ENCODE assay signal across 24 cellular contexts in the genomic region with DNA sequence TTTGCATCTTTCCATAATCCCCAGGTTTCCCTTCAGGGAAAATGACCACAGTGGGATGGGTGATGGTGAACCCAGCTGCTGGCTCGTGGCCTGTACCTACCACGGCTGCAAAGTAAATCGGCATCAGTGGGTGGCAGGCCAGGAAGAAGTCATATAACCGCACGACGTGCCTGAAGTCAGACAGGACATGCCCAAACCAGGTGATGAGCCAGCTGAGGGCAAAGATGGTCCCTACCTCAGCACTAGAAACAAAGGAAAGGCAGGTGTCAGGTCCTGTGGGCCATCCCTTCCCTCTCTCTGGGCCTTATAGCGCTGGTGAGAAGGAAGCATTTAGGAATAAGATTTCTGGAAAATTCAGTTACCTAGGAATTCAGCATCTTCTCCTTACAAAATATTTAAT. TPM values are rescaled to one million over a fixed set of nuclear protein-coding genes. Genes with fewer than 3 reads are reported as not detected.
DNase-seq lines count a peak whose midpoint lies in the region; ATAC-seq lines count a peak whose summit lies in the region.
"Had no signal": no experiment of that assay in that cellular context is flagged by ENCODE, and none has a peak within 500 bp of the region (broad histone marks: within the 10 kb centered on the region; RNA-seq: fewer than 3 reads in every experiment).

No MANE protein-coding gene starts in this region.

- H3K27me3 Mint-ChIP-seq in activated T-cell treated with anti-CD3 and anti-CD28 coated beads, Interleukin-2, amount 50 U/mL, for 4 hours (ENCODE audit: low read depth): no peaks in the 10 kb centered on the region
- no peaks in the 10 kb centered on the region for H3K27me3 Mint-ChIP-seq in T-helper 17 cell
- no peaks in the 10 kb centered on the region for H3K27me3 Mint-ChIP-seq in natural killer cell treated with Interleukin-12 subunit alpha and Interleukin-12 subunit beta and Interleukin-15 and Interleukin-18, amount 100 ng/mL, for 72 hours

- peak overlapping the region in 2 of 11 experiments; percentile 26 to 82; a peak in 3 of 22 replicates for H3K9ac ChIP-seq in BLaER1 treated with 17β-estradiol and CSF1 and Interleukin-3, amounts not matched to agents 10 nM and 100 nM

- H3K27ac ChIP-seq in BLaER1 treated with 17β-estradiol and CSF1 and Interleukin-3, amounts not matched to agents 10 nM and 100 nM: peak overlapping the region in 6 of 11 experiments; percentile 82 to 90 (median 84); a peak in 9 of 22 replicates
- H3K27ac ChIP-seq: cardiac muscle cell, colonic mucosa, SK-N-MC had no signal

- H3K4me1 Mint-ChIP-seq in activated T-cell treated with anti-CD3 and anti-CD28 coated beads, Interleukin-2, amount 50 U/mL, for 4 hours (ENCODE audit: low read depth): peaks cover 46% of the 10 kb centered on the region
- H3K4me1 Mint-ChIP-seq in T-helper 17 cell: peaks cover 36% of the 10 kb centered on the region
- H3K4me1 Mint-ChIP-seq in natural killer cell treated with Interleukin-12 subunit alpha and Interleukin-12 subunit beta and Interleukin-15 and Interleukin-18, amount 100 ng/mL, for 72 hours (ENCODE audit: low read depth in 2 of 2): peaks cover 52 to 70% of the 10 kb centered on the region in 2 donors

- peaks cover 38 to 67% (median 57%) of the 10 kb centered on the region in 10 experiments for H3K4me1 ChIP-seq in BLaER1 treated with 17β-estradiol and CSF1 and Interleukin-3, amounts not matched to agents 10 nM and 100 nM
- H3K4me1 ChIP-seq: colonic mucosa had no signal

- no peak for ATAC-seq in activated T-cell treated with anti-CD3 and anti-CD28 coated beads, Interleukin-2, amount 50 U/mL, for 4 hours
- ATAC-seq in T-helper 17 cell (no peak), HG03097 (IDR thresholded peaks at IDR 0.05; ENCODE audit: low FRiP score, unreplicated experiment) (no peak)
- ATAC-seq in natural killer cell treated with Interleukin-12 subunit alpha and Interleukin-12 subunit beta and Interleukin-15 and Interleukin-18, amount 100 ng/mL, for 72 hours: no peak
- ATAC-seq: left cardiac atrium, PC-3 had no signal

- no peak for DNase-seq in activated T-cell treated with anti-CD3 and anti-CD28 coated beads, Interleukin-2, amount 50 U/mL, for 4 hours
- DNase-seq in activated T-cell treated with anti-CD3 and anti-CD28 coated beads for 4 hours (no peak), T-helper 17 cell (no peak), H7 (no peak)
- no peak for DNase-seq in natural killer cell treated with Interleukin-12 subunit alpha and Interleukin-12 subunit beta and Interleukin-15 and Interleukin-18, amount 100 ng/mL, for 72 hours (ENCODE audit: low spot score)
- DNase-seq: activated CD8-positive, alpha-beta memory T cell treated with anti-CD3 and anti-CD28 coated beads for 24 hours; colonic mucosa; effector CD4-positive, alpha-beta T cell; hippocampal formation; left cardiac atrium; NCI-H1417 treated with DMSO at 0.1 percent for 48 hours; NCI-H2029 treated with DMSO at 0.1 percent for 48 hours; NCI-H524 treated with DMSO at 0.1 percent for 48 hours; PC-3; stimulated activated CD4-positive, alpha-beta T cell treated with anti-CD3 and anti-CD28 coated beads, Interleukin-1b, Interleukin-23, amount 100 ng/mL, for 48 hours; stomach; T-helper 1 cell had no signal

- peaks cover 29 to 95% (median 52%) of the 10 kb centered on the region in 11 experiments; a peak in 20 of 22 replicates for H4K20me1 ChIP-seq in BLaER1 treated with 17β-estradiol and CSF1 and Interleukin-3, amounts not matched to agents 10 nM and 100 nM

- peaks cover 60% of the 10 kb centered on the region for H3K36me3 Mint-ChIP-seq in activated T-cell treated with anti-CD3 and anti-CD28 coated beads, Interleukin-2, amount 50 U/mL, for 4 hours (ENCODE audit: insufficient read depth)
- peaks cover 4% of the 10 kb centered on the region for H3K36me3 Mint-ChIP-seq in T-helper 17 cell (ENCODE audit: low read depth)
- peaks cover 33% of the 10 kb centered on the region for H3K36me3 Mint-ChIP-seq in natural killer cell treated with Interleukin-12 subunit alpha and Interleukin-12 subunit beta and Interleukin-15 and Interleukin-18, amount 100 ng/mL, for 72 hours

- no peaks in the 10 kb centered on the region for H3K27me3 ChIP-seq in BLaER1 treated with 17β-estradiol and CSF1 and Interleukin-3, amounts not matched to agents 10 nM and 100 nM
- H3K27me3 ChIP-seq in H7 (ENCODE audit: control insufficient read depth, insufficient read depth, low read length): peaks cover 5% of the 10 kb centered on the region
- H3K27me3 ChIP-seq: cardiac muscle cell, colonic mucosa, stomach had no signal

- no peaks in the 10 kb centered on the region for H3K9me3 ChIP-seq in BLaER1 treated with 17β-estradiol and CSF1 and Interleukin-3, amounts not matched to agents 10 nM and 100 nM (replicated peaks in 1 of 11)
- H3K9me3 ChIP-seq in T-helper 17 cell (ENCODE audit: control insufficient read depth, low read length, poor library complexity, severe bottlenecking): no peaks in the 10 kb centered on the region
- H3K9me3 ChIP-seq: colonic mucosa, stomach had no signal

- peak overlapping the region in 1 of 10 experiments; percentile 47; a peak in 1 of 20 replicates for H3K4me3 ChIP-seq in BLaER1 treated with 17β-estradiol and CSF1 and Interleukin-3, amounts not matched to agents 10 nM and 100 nM
- no peak overlapping the region for H3K4me3 ChIP-seq in H7 (ENCODE audit: insufficient read depth, low read depth, low read length)
- H3K4me3 ChIP-seq: cardiac muscle cell, colonic mucosa, lung, SK-N-MC, smooth muscle cell, stomach had no signal

- no peak overlapping the region for H3K27ac Mint-ChIP-seq in T-helper 17 cell
- peak overlapping the region; percentile 95 to 96 for H3K27ac Mint-ChIP-seq in natural killer cell treated with Interleukin-12 subunit alpha and Interleukin-12 subunit beta and Interleukin-15 and Interleukin-18, amount 100 ng/mL, for 72 hours

- peaks cover 79 to 90% (median 85%) of the 10 kb centered on the region in 11 experiments for H3K36me3 ChIP-seq in BLaER1 treated with 17β-estradiol and CSF1 and Interleukin-3, amounts not matched to agents 10 nM and 100 nM
- peaks cover 22% of the 10 kb centered on the region for H3K36me3 ChIP-seq in H7 (replicated peaks; ENCODE audit: control insufficient read depth, insufficient read depth, low read length)
- H3K36me3 ChIP-seq: colonic mucosa had no signal

- H3K9me3 Mint-ChIP-seq in activated T-cell treated with anti-CD3 and anti-CD28 coated beads, Interleukin-2, amount 50 U/mL, for 4 hours: no peaks in the 10 kb centered on the region
- no peaks in the 10 kb centered on the region for H3K9me3 Mint-ChIP-seq in natural killer cell treated with Interleukin-12 subunit alpha and Interleukin-12 subunit beta and Interleukin-15 and Interleukin-18, amount 100 ng/mL, for 72 hours
- H3K9me3 Mint-ChIP-seq: neural crest cell had no signal

- H3K4me3 Mint-ChIP-seq in activated T-cell treated with anti-CD3 and anti-CD28 coated beads, Interleukin-2, amount 50 U/mL, for 4 hours: peak overlapping the region; percentile 24
- peak overlapping the region; percentile 19 for H3K4me3 Mint-ChIP-seq in T-helper 17 cell
- H3K4me3 Mint-ChIP-seq in natural killer cell treated with Interleukin-12 subunit alpha and Interleukin-12 subunit beta and Interleukin-15 and Interleukin-18, amount 100 ng/mL, for 72 hours: peak overlapping the region; percentile 82
- H3K4me3 Mint-ChIP-seq: neural crest cell had no signal

- H3K4me2 ChIP-seq in BLaER1 treated with 17β-estradiol and CSF1 and Interleukin-3, amounts not matched to agents 10 nM and 100 nM: peak overlapping the region; percentile 81 to 99 (median 95)
- H3K4me2 ChIP-seq: smooth muscle cell had no signal

RNA-seq across cellular contexts. Expression of gene TBC1D20, which starts 22.2 kb away (rescaled TPM):
- total RNA-seq in activated T-cell treated with anti-CD3 and anti-CD28 coated beads, Interleukin-2, amount 50 U/mL, for 4 hours: 10 to 100 TPM; 21.2 to 25.5 (median 23.9) TPM
- 10 to 100 TPM; 20.6 to 29.4 TPM for total RNA-seq in T-helper 17 cell
- total RNA-seq in natural killer cell treated with Interleukin-12 subunit alpha and Interleukin-12 subunit beta and Interleukin-15 and Interleukin-18, amount 100 ng/mL, for 72 hours: 10 to 100 TPM; 46.4 to 56.8 TPM
- total RNA-seq in H7 (2014; rRNA removed; shearing (Covaris generic)): 10.9 and 14.0 TPM in 2 replicates

RNA-seq across cellular contexts. Expression of gene RBCK1, which starts 32.0 kb away (rescaled TPM):
- total RNA-seq in activated T-cell treated with anti-CD3 and anti-CD28 coated beads, Interleukin-2, amount 50 U/mL, for 4 hours: 100 to 1,000 TPM in 2 of 3 donors, 10 to 100 TPM in 1; 87.1 to 104 (median 103) TPM
- total RNA-seq in T-helper 17 cell: 10 to 100 TPM; 62.1 to 72.7 TPM
- total RNA-seq in natural killer cell treated with Interleukin-12 subunit alpha and Interleukin-12 subunit beta and Interleukin-15 and Interleukin-18, amount 100 ng/mL, for 72 hours: 100 to 1,000 TPM; 157 to 159 TPM
- 53.9 and 61.9 TPM in 2 replicates for total RNA-seq in H7 (2014; rRNA removed; shearing (Covaris generic))

RNA-seq across cellular contexts. Expression of gene TRIB3, which starts 59.6 kb away (rescaled TPM):
- total RNA-seq in activated T-cell treated with anti-CD3 and anti-CD28 coated beads, Interleukin-2, amount 50 U/mL, for 4 hours: 10 to 100 TPM; 34.6 to 45.2 (median 37.0) TPM
- 1 to 10 TPM; 1.8 to 3.3 TPM for total RNA-seq in T-helper 17 cell
- total RNA-seq in natural killer cell treated with Interleukin-12 subunit alpha and Interleukin-12 subunit beta and Interleukin-15 and Interleukin-18, amount 100 ng/mL, for 72 hours: 10 to 100 TPM; 18.0 to 21.6 TPM
- total RNA-seq in H7 (2014; rRNA removed; shearing (Covaris generic)): 11.7 and 17.6 TPM in 2 replicates

Comparison
In these comparisons a context has a peak if more than half of its experiments do, and no peak if none do; other contexts are left out.
1. H3K4me3 Mint-ChIP-seq: peak in every context shown above with its lines; median percentile 82 in natural killer cell treated with Interleukin-12 subunit alpha and Interleukin-12 subunit beta and Interleukin-15 and Interleukin-18, amount 100 ng/mL, for 72 hours; 24 in activated T-cell treated with anti-CD3 and anti-CD28 coated beads, Interleukin-2, amount 50 U/mL, for 4 hours; 19 in T-helper 17 cell.